9 cellular contexts compared by ENCODE assay signal in genomic region chr20:57509665-57510237, GRCh38. TPM values are rescaled to one million over a fixed set of nuclear protein-coding genes. Genes with fewer than 3 reads are reported as not detected.
A peak's percentile ranks its signal among the peaks of the same experiment; 100 is the strongest.
DNase-seq lines count a peak whose midpoint lies in the region; ATAC-seq and TF ChIP-seq lines count a peak whose summit lies in the region.
"Had no signal": no experiment of that assay in that cellular context is flagged by ENCODE, and none has a peak within 500 bp of the region (broad histone marks: within the 10 kb centered on the region; RNA-seq: fewer than 3 reads in every experiment).

No MANE protein-coding gene starts in this region.

- peak in 1 of 2 donors; percentile 36 for ATAC-seq in lower lobe of right lung
- ATAC-seq in HG02973 (IDR thresholded peaks at IDR 0.05; ENCODE audit: unreplicated experiment) = no peak

- DNase-seq in EL (peak; percentile 43), adipocyte (ENCODE audit: low read depth) (peak; percentile 10), lower lobe of right lung (no peak), midbrain (lab: John Stamatoyannopoulos, UW) (no peak), NCI-H2171 (lab: John Stamatoyannopoulos, UW) (no peak), NCI-H187 treated with DMSO at 0.1 percent for 48 hours (lab: John Stamatoyannopoulos, UW) (no peak)

- intact Hi-C loops in lower lobe of right lung (cut with DNase I) = loop anchor here (5.0 kb wide), 2 partner anchors 83 to 698 kb away; no protein-coding TSS in a partner anchor

- peak; percentile 43; the same call in 1 of the 2 replicates for TF ChIP-seq RAD21 in Ishikawa (IDR thresholded peaks at IDR 0.05; ENCODE audit: low read depth)

- H3K4me1 ChIP-seq in adipocyte (ENCODE audit: control insufficient read depth, insufficient read depth, low read length) (peaks cover 10% of the 10 kb centered on the region), lower lobe of right lung (peaks cover 20% of the 10 kb centered on the region)

- H3K4me3 ChIP-seq in adipocyte (ENCODE audit: low read length) = no peak overlapping the region
- H3K4me3 ChIP-seq in lower lobe of right lung = no peak overlapping the region

- no peak overlapping the region for H3K9ac ChIP-seq in adipocyte (ENCODE audit: low read length)

- H3K27ac ChIP-seq in lower lobe of right lung = no peak overlapping the region

- peaks cover 3% of the 10 kb centered on the region for H3K27me3 ChIP-seq in adipocyte (replicated peaks; ENCODE audit: control insufficient read depth, insufficient read depth, low read length)
- no peaks in the 10 kb centered on the region for H3K27me3 ChIP-seq in lower lobe of right lung (ENCODE audit: low read depth)

- H3K9me3 ChIP-seq in adipocyte (ENCODE audit: control insufficient read depth, low read length) = no peaks in the 10 kb centered on the region
- H3K9me3 ChIP-seq in lower lobe of right lung = no peaks in the 10 kb centered on the region

- peak; percentile 20 for TF ChIP-seq CTCF in lower lobe of right lung (IDR thresholded peaks at IDR 0.05)

- H3K36me3 ChIP-seq in adipocyte (ENCODE audit: control insufficient read depth, insufficient read depth, low read length, severe bottlenecking) (no peaks in the 10 kb centered on the region), lower lobe of right lung (no peaks in the 10 kb centered on the region)

- no peak for TF ChIP-seq EP300 in Ishikawa (IDR thresholded peaks at IDR 0.05; ENCODE audit: borderline replicate concordance)

TF ChIP-seq in Ishikawa, 13 proteins besides CTCF, POLR2A, EP300 and RAD21:
- TF ChIP-seq CEBPB (IDR thresholded peaks at IDR 0.05) (no peak), TEAD4 (IDR thresholded peaks at IDR 0.05) (no peak), REST (IDR thresholded peaks at IDR 0.05; ENCODE audit: low read depth) (no peak), FOXM1 (IDR thresholded peaks at IDR 0.05; ENCODE audit: borderline replicate concordance, low read depth) (no peak), NFIC (IDR thresholded peaks at IDR 0.05) (no peak), YY1 (IDR thresholded peaks at IDR 0.05; ENCODE audit: low read depth) (no peak), EGR1 (IDR thresholded peaks at IDR 0.05) (no peak), TAF1 (IDR thresholded peaks at IDR 0.05; ENCODE audit: low read depth) (no peak), MAX (IDR thresholded peaks at IDR 0.05) (no peak), CREB1 (IDR thresholded peaks at IDR 0.05; ENCODE audit: low read depth) (no peak), TCF12 (IDR thresholded peaks at IDR 0.05; ENCODE audit: low read depth) (no peak), ZBTB7A (IDR thresholded peaks at IDR 0.05; ENCODE audit: low read depth) (no peak)
- TF ChIP-seq, protein P1, sequence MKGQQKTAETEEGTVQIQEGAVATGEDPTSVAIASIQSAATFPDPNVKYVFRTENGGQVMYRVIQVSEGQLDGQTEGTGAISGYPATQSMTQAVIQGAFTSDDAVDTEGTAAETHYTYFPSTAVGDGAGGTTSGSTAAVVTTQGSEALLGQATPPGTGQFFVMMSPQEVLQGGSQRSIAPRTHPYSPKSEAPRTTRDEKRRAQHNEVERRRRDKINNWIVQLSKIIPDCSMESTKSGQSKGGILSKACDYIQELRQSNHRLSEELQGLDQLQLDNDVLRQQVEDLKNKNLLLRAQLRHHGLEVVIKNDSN (IDR thresholded peaks at IDR 0.05) = no peak

RNA-seq across cellular contexts. Expression of gene CTCFL, which starts 15.2 kb away (rescaled TPM):
- not detected for total RNA-seq in lower lobe of right lung
- total RNA-seq: activated CD8-positive, alpha-beta memory T cell treated with anti-CD3 and anti-CD28 coated beads for 36 hours had no signal

RNA-seq across cellular contexts. Expression of gene PCK1, which starts 51.2 kb away (rescaled TPM):
- not detected for total RNA-seq in lower lobe of right lung
- total RNA-seq: activated CD8-positive, alpha-beta memory T cell treated with anti-CD3 and anti-CD28 coated beads for 36 hours had no signal

Comparison
In these comparisons a context has a peak if more than half of its experiments do, and no peak if none do; other contexts are left out.
1. DNase-seq: peak in EL (single experiment) and adipocyte (single experiment); none in lower lobe of right lung (single experiment), midbrain (single experiment), NCI-H2171 (single experiment) and NCI-H187 treated with DMSO at 0.1 percent for 48 hours (single experiment).